In the genomic region with DNA sequence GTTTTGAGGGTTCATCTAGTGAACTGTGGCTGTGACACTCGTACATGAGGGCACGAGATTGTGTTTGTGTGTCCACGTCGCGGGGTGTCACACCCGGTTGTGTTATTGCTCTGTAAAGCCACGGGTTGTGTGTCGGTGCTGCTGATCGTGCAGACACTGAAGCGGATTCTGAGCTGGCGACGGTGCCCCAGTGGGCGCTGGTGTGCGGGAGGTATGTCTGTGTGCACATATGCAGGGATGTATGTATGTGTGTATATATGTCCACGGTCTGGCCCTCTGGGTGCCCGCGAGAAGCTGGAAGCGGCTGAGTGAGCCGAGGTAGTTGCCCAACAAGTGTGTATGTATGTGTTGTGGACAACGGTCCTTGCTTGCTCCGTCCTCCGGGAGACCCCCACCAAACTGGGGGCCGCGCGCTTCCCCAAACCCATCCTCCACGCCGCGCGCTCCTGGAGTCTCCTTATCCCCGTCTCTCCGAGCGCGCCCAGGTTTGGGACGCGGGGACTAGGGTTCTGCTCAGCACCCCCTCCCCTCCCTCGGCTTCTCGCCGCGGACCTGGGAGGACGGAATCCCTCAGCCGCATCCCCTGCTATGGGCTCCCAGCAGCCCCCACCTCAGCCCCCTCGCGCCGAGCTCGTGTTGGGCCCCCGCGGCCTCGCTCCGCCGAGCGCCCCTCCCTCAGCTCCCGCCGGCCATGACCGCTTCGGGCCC, we compare ENCODE assay signal across 8 cellular contexts. TPM values are rescaled to one million over a fixed set of nuclear protein-coding genes. Genes with fewer than 3 reads are reported as not detected.
DNase-seq lines count a peak whose midpoint lies in the region; ATAC-seq and TF ChIP-seq lines count a peak whose summit lies in the region.

No MANE protein-coding gene starts in this region.

- peak overlapping the region; percentile 76 to 94 (median 90) for H3K27ac ChIP-seq in heart left ventricle
- H3K27ac ChIP-seq in gastroesophageal sphincter: peak overlapping the region in 3 of 4 donors; percentile 57 to 85 (median 81)

- ATAC-seq in heart left ventricle (no peak), left ventricle myocardium superior (no peak), gastroesophageal sphincter (no peak), HG02938 (IDR thresholded peaks at IDR 0.05; ENCODE audit: unreplicated experiment) (no peak), HG02981 (IDR thresholded peaks at IDR 0.05; ENCODE audit: unreplicated experiment) (no peak)

- DNase-seq in heart left ventricle: no peak
- DNase-seq in left ventricle myocardium superior: no peak
- peak; percentile 51 to 58 for DNase-seq in activated T-cell treated with anti-CD3 and anti-CD28 coated beads, Interleukin-2, amount 50 U/mL, for 48 hours
- DNase-seq in retinal pigment epithelial cell (ENCODE audit: low read depth): no peak
- no peak for DNase-seq in NCI-H226

- H3K27me3 ChIP-seq in heart left ventricle (peaks cover 0 to 82% (median 30%) of the 10 kb centered on the region in 9 donors), gastroesophageal sphincter (peaks cover 85% of the 10 kb centered on the region)

- TF ChIP-seq CTCF in heart left ventricle (IDR thresholded peaks at IDR 0.05): no peak
- TF ChIP-seq CTCF in gastroesophageal sphincter (IDR thresholded peaks at IDR 0.05): no peak
- no peak for TF ChIP-seq CTCF in retinal pigment epithelial cell (conservative IDR thresholded peaks at IDR 0.05; ENCODE audit: low read depth, low read length)

- H3K36me3 ChIP-seq in heart left ventricle (no peaks in the 10 kb centered on the region), gastroesophageal sphincter (no peaks in the 10 kb centered on the region)

- intact Hi-C loops in heart left ventricle (cut with DNase I): loop anchor here (1.0 to 10.0 kb wide), 16 partner anchors 29 to 185 kb away; no protein-coding TSS in a partner anchor
- intact Hi-C loops in left ventricle myocardium superior (cut with micrococcal nuclease): loop anchor here (2.0 kb wide), 1 partner anchor 175 kb away; no protein-coding TSS in a partner anchor

- WGBS in heart left ventricle, 4 donors: 0 to 1% (median 1%) methylated on average over 40 to 55 of the region's 55 CpGs
- 0% methylated on average over 4 of the region's 55 CpGs; no CpG with 5 or more reads in 1 of the 2 donors for WGBS in gastroesophageal sphincter (ENCODE audit: low coverage in 1 of 2), 2 donors

- TF ChIP-seq EP300 in gastroesophageal sphincter (IDR thresholded peaks at IDR 0.05): no peak

- no peaks in the 10 kb centered on the region for H3K9me3 ChIP-seq in heart left ventricle
- no peaks in the 10 kb centered on the region for H3K9me3 ChIP-seq in gastroesophageal sphincter

- TF ChIP-seq POLR2A in heart left ventricle (IDR thresholded peaks at IDR 0.05) (no peak), gastroesophageal sphincter (IDR thresholded peaks at IDR 0.05) (no peak)

- H3K4me3 ChIP-seq in heart left ventricle: peak overlapping the region; percentile 66 to 95 (median 80)
- peak overlapping the region; percentile 22 to 80 for H3K4me3 ChIP-seq in gastroesophageal sphincter
- H3K4me3 ChIP-seq in retinal pigment epithelial cell (ENCODE audit: low read length): peak overlapping the region; percentile 68

- H3K4me1 ChIP-seq in heart left ventricle (peaks cover 0 to 88% (median 61%) of the 10 kb centered on the region in 12 donors), gastroesophageal sphincter (peaks cover 0 to 84% (median 16%) of the 10 kb centered on the region in 3 donors)

RNA-seq across cellular contexts. Expression of gene PCDH1, which starts 0.6 kb away (rescaled TPM):
- 100 to 1,000 TPM in 1 of 9 donors, 10 to 100 TPM in 8; 10.2 to 106 (median 19.2) TPM for total RNA-seq in heart left ventricle
- 10 to 100 TPM; 13.5 to 25.8 TPM for polyA plus RNA-seq in heart left ventricle
- total RNA-seq in left ventricle myocardium superior: 17.2 TPM
- 10 to 100 TPM; 23.0 to 52.8 (median 30.9) TPM for total RNA-seq in gastroesophageal sphincter

RNA-seq across cellular contexts. Expression of gene DELE1, which starts 46.0 kb away (rescaled TPM):
- 100 to 1,000 TPM in 4 of 9 donors, 10 to 100 TPM in 5; 63.1 to 174 (median 96.0) TPM for total RNA-seq in heart left ventricle
- polyA plus RNA-seq in heart left ventricle: 10 to 100 TPM; 56.8 to 59.1 TPM
- total RNA-seq in left ventricle myocardium superior: 107 TPM
- 10 to 100 TPM; 38.8 to 92.3 (median 62.5) TPM for total RNA-seq in gastroesophageal sphincter

Comparison
In these comparisons a context has a peak if more than half of its experiments do, and no peak if none do; other contexts are left out.
1. DNase-seq: peak in activated T-cell treated with anti-CD3 and anti-CD28 coated beads, Interleukin-2, amount 50 U/mL, for 48 hours (2 of 2); none in heart left ventricle (0 of 5), left ventricle myocardium superior (single experiment), retinal pigment epithelial cell (single experiment) and NCI-H226 (single experiment).
2. Peak in every context shown above with its lines, with median percentiles within 50 percentile points of each other: H3K4me3 ChIP-seq.